ENCODE assay signal across 9 cellular contexts in the genomic region with DNA sequence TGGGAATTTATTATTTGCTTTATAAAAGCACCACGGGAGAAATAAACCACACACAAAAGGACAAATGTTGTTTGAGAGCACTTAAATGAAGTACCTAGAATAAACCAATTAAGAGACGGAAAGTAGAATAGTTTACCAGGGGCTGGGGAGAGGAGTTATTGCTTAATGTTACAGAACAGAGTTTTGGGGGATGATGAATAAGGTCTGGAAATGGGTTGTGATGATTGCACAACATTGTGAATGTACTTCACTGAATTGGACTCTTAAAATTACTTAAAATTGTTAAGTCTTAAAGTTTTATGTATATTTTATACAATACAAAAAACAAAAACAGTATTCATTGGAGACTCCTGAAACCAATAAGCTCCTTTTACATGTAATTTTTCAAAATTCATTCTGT. TPM values are rescaled to one million over a fixed set of nuclear protein-coding genes. Genes with fewer than 3 reads are reported as not detected.
DNase-seq lines count a peak whose midpoint lies in the region; ATAC-seq and TF ChIP-seq lines count a peak whose summit lies in the region.
"Had no signal": no experiment of that assay in that cellular context is flagged by ENCODE, and none has a peak within 500 bp of the region (broad histone marks: within the 10 kb centered on the region; RNA-seq: fewer than 3 reads in every experiment).

No MANE protein-coding gene starts in this region.

- WGBS in liver = 27% methylated on average over 2 of the region's 2 CpGs

- peaks cover 25% of the 10 kb centered on the region for H3K36me3 ChIP-seq in left ventricle myocardium inferior
- peaks cover 0 to 6% (median 1%) of the 10 kb centered on the region in 4 donors for H3K36me3 ChIP-seq in liver (ENCODE audit: control insufficient read depth in 4 of 4, insufficient read depth in 3 of 4, low read depth in 1 of 4, low read length in 3 of 4)
- H3K36me3 ChIP-seq in vagina = peaks cover 0 to 16% of the 10 kb centered on the region in 2 donors
- H3K36me3 ChIP-seq: prostate gland had no signal

- H3K27ac ChIP-seq in left ventricle myocardium inferior (replicated peaks) (peak overlapping the region; percentile 92), liver (ENCODE audit: low read depth in 1 of 2, low read length in 2 of 2) (peak overlapping the region; percentile 87 to 90), vagina (peak overlapping the region; percentile 82)

- peaks cover 3% of the 10 kb centered on the region for H3K9me3 Mint-ChIP-seq in activated naive CD8-positive, alpha-beta T cell treated with anti-CD3 and anti-CD28 coated beads, Interleukin-2, amount 50 U/mL, for 24 hours

- no peak for ATAC-seq in left ventricle myocardium superior
- ATAC-seq in activated naive CD8-positive, alpha-beta T cell treated with anti-CD3 and anti-CD28 coated beads, Interleukin-2, amount 50 U/mL, for 24 hours = no peak

- TF ChIP-seq POLR2A in vagina (IDR thresholded peaks at IDR 0.05) = no peak

- peak overlapping the region; percentile 93 for H3K4me3 Mint-ChIP-seq in activated naive CD8-positive, alpha-beta T cell treated with anti-CD3 and anti-CD28 coated beads, Interleukin-2, amount 50 U/mL, for 24 hours

- TF ChIP-seq RAD21 in liver (IDR thresholded peaks at IDR 0.05) = no peak

- H3K36me3 Mint-ChIP-seq in activated naive CD8-positive, alpha-beta T cell treated with anti-CD3 and anti-CD28 coated beads, Interleukin-2, amount 50 U/mL, for 24 hours (ENCODE audit: low read depth) = peaks cover 10% of the 10 kb centered on the region

- H3K4me1 ChIP-seq in left ventricle myocardium inferior (peaks cover 69% of the 10 kb centered on the region), liver (ENCODE audit: control insufficient read depth in 4 of 4, insufficient read depth in 4 of 4, low read length in 3 of 4) (peaks cover 1 to 41% (median 29%) of the 10 kb centered on the region in 4 donors), vagina (peaks cover 29% of the 10 kb centered on the region)

- H3K9me3 ChIP-seq in left ventricle myocardium inferior (replicated peaks) (no peaks in the 10 kb centered on the region), liver (ENCODE audit: control insufficient read depth in 4 of 4, low read length in 3 of 4) (no peaks in the 10 kb centered on the region), vagina (no peaks in the 10 kb centered on the region)
- H3K9me3 ChIP-seq: prostate gland had no signal

- no peaks in the 10 kb centered on the region for H3K27me3 ChIP-seq in left ventricle myocardium inferior (ENCODE audit: low read depth)
- H3K27me3 ChIP-seq in liver (ENCODE audit: control insufficient read depth in 4 of 4, insufficient read depth in 4 of 4, low read length in 3 of 4) = no peaks in the 10 kb centered on the region
- no peaks in the 10 kb centered on the region for H3K27me3 ChIP-seq in vagina

- peak overlapping the region; percentile 61 to 96 for H3K9ac ChIP-seq in liver (ENCODE audit: low read depth in 1 of 2, low read length in 2 of 2)

- peaks cover 40% of the 10 kb centered on the region for H3K4me1 Mint-ChIP-seq in activated naive CD8-positive, alpha-beta T cell treated with anti-CD3 and anti-CD28 coated beads, Interleukin-2, amount 50 U/mL, for 24 hours

- TF ChIP-seq CTCF in left ventricle myocardium inferior (IDR thresholded peaks at IDR 0.05; ENCODE audit: borderline replicate concordance) (no peak), liver (IDR thresholded peaks at IDR 0.05; ENCODE audit: low read depth, low read length, missing input control) (no peak), vagina (IDR thresholded peaks at IDR 0.05) (no peak)

- peak overlapping the region; percentile 98 for H3K27ac Mint-ChIP-seq in activated naive CD8-positive, alpha-beta T cell treated with anti-CD3 and anti-CD28 coated beads, Interleukin-2, amount 50 U/mL, for 24 hours

- no peaks in the 10 kb centered on the region for H3K27me3 Mint-ChIP-seq in activated naive CD8-positive, alpha-beta T cell treated with anti-CD3 and anti-CD28 coated beads, Interleukin-2, amount 50 U/mL, for 24 hours

- H3K4me3 ChIP-seq in left ventricle myocardium inferior = peak overlapping the region; percentile 77
- H3K4me3 ChIP-seq in liver (ENCODE audit: low read depth in 1 of 3, low read length in 3 of 3) = peak overlapping the region in 1 of 3 donors; percentile 77
- H3K4me3 ChIP-seq in vagina = peak overlapping the region in 1 of 2 donors; percentile 84

- intact Hi-C loops in left ventricle myocardium inferior (cut with micrococcal nuclease) = no loop called here
- intact Hi-C loops in left ventricle myocardium superior (cut with micrococcal nuclease) = no loop called here
- intact Hi-C loops in vagina (cut with DNase I) = no loop called here

- DNase-seq in left ventricle myocardium inferior (no peak), left ventricle myocardium superior (no peak), vagina (ENCODE audit: extremely low spot score in 2 of 2) (no peak), NCI-H82 (lab: John Stamatoyannopoulos, UW) (no peak)
- DNase-seq in activated naive CD8-positive, alpha-beta T cell treated with anti-CD3 and anti-CD28 coated beads, Interleukin-2, amount 50 U/mL, for 24 hours = no peak
- no peak for DNase-seq in stimulated activated CD4-positive, alpha-beta T cell treated with anti-CD3 and anti-CD28 coated beads, Interleukin-4, amount 100 ng/mL, for 4 hours
- DNase-seq in stimulated activated CD4-positive, alpha-beta T cell treated with anti-CD3 and anti-CD28 coated beads, Interleukin-15, amount 100 ng/mL, for 24 hours = no peak

TF ChIP-seq in liver, 16 proteins besides CTCF, POLR2A, EP300 and RAD21:
- TF ChIP-seq, protein P1, sequence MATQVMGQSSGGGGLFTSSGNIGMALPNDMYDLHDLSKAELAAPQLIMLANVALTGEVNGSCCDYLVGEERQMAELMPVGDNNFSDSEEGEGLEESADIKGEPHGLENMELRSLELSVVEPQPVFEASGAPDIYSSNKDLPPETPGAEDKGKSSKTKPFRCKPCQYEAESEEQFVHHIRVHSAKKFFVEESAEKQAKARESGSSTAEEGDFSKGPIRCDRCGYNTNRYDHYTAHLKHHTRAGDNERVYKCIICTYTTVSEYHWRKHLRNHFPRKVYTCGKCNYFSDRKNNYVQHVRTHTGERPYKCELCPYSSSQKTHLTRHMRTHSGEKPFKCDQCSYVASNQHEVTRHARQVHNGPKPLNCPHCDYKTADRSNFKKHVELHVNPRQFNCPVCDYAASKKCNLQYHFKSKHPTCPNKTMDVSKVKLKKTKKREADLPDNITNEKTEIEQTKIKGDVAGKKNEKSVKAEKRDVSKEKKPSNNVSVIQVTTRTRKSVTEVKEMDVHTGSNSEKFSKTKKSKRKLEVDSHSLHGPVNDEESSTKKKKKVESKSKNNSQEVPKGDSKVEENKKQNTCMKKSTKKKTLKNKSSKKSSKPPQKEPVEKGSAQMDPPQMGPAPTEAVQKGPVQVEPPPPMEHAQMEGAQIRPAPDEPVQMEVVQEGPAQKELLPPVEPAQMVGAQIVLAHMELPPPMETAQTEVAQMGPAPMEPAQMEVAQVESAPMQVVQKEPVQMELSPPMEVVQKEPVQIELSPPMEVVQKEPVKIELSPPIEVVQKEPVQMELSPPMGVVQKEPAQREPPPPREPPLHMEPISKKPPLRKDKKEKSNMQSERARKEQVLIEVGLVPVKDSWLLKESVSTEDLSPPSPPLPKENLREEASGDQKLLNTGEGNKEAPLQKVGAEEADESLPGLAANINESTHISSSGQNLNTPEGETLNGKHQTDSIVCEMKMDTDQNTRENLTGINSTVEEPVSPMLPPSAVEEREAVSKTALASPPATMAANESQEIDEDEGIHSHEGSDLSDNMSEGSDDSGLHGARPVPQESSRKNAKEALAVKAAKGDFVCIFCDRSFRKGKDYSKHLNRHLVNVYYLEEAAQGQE (IDR thresholded peaks at IDR 0.05) = no peak
- TF ChIP-seq JUND (IDR thresholded peaks at IDR 0.05) = no peak
- TF ChIP-seq EGR1 (IDR thresholded peaks at IDR 0.05; ENCODE audit: low read depth in 2 of 2) = no peak
- no peak for TF ChIP-seq TAF1 (conservative IDR thresholded peaks at IDR 0.05)
- no peak for TF ChIP-seq GABPA (IDR thresholded peaks at IDR 0.05 in 1 of 2, conservative IDR thresholded peaks at IDR 0.05 in 1 of 2)
- TF ChIP-seq YY1 (IDR thresholded peaks at IDR 0.05) = no peak
- TF ChIP-seq NR2F2 (IDR thresholded peaks at IDR 0.05) = no peak
- no peak for TF ChIP-seq HNF4A (conservative IDR thresholded peaks at IDR 0.05)
- TF ChIP-seq, protein P2, sequence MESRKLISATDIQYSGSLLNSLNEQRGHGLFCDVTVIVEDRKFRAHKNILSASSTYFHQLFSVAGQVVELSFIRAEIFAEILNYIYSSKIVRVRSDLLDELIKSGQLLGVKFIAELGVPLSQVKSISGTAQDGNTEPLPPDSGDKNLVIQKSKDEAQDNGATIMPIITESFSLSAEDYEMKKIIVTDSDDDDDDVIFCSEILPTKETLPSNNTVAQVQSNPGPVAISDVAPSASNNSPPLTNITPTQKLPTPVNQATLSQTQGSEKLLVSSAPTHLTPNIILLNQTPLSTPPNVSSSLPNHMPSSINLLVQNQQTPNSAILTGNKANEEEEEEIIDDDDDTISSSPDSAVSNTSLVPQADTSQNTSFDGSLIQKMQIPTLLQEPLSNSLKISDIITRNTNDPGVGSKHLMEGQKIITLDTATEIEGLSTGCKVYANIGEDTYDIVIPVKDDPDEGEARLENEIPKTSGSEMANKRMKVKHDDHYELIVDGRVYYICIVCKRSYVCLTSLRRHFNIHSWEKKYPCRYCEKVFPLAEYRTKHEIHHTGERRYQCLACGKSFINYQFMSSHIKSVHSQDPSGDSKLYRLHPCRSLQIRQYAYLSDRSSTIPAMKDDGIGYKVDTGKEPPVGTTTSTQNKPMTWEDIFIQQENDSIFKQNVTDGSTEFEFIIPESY (IDR thresholded peaks at IDR 0.05) = no peak
- TF ChIP-seq SP1 (IDR thresholded peaks at IDR 0.05) = no peak
TF ChIP-seq in liver: peak in this region for 0.

RNA-seq across cellular contexts. Expression of a gene that starts 1.5 kb away (rescaled TPM):
- total RNA-seq in left ventricle myocardium inferior (30.2 TPM), left ventricle myocardium superior (36.6 TPM), liver (1 to 10 TPM; 6.3 to 7.1 TPM), vagina (15.5 TPM)
- polyA plus RNA-seq in liver = 1 to 10 TPM; 2.6 to 3.6 TPM

RNA-seq across cellular contexts. Expression of a gene that starts 54.1 kb away (rescaled TPM):
- total RNA-seq in left ventricle myocardium inferior (4.5 TPM), left ventricle myocardium superior (5.3 TPM), liver (1 to 10 TPM; 5.6 to 9.5 TPM), vagina (8.6 TPM)
- 1 to 10 TPM; 1.1 to 1.2 TPM for polyA plus RNA-seq in liver
